20 cellular contexts compared by ENCODE assay signal in genomic region chr2:122210898-122211605, GRCh38.
"Had no signal": no experiment of that assay in that cellular context is flagged by ENCODE, and none has a peak within 500 bp of the region (broad histone marks: within the 10 kb centered on the region; RNA-seq: fewer than 3 reads in every experiment).

No MANE protein-coding gene starts in this region.

- H3K4me1 ChIP-seq: foreskin keratinocyte, upper lobe of left lung had no signal

- H3K27me3 Mint-ChIP-seq: activated B cell treated with CpG ODN at 0.5 μM for 24 hours had no signal

- H3K9me3 ChIP-seq: upper lobe of left lung had no signal

- H3K4me3 Mint-ChIP-seq: activated B cell treated with CpG ODN at 0.5 μM for 24 hours; activated CD8-positive, alpha-beta T cell treated with anti-CD3 and anti-CD28 coated beads, Interleukin-2, amount 10 ng/mL, durations not matched to agents 7 days and 5 days; activated naive CD8-positive, alpha-beta T cell treated with anti-CD3 and anti-CD28 coated beads for 36 hours; natural killer cell had no signal

- DNase-seq: activated B cell treated with CpG ODN at 0.5 μM for 24 hours; activated CD4-positive, alpha-beta T cell treated with anti-CD3 and anti-CD28 coated beads for 48 hours; activated CD8-positive, alpha-beta memory T cell treated with anti-CD3 and anti-CD28 coated beads, Interleukin-2, amount 50 U/mL, for 4 hours; activated CD8-positive, alpha-beta T cell treated with anti-CD3 and anti-CD28 coated beads, Interleukin-2, amount 10 ng/mL, durations not matched to agents 7 days and 5 days; activated naive CD8-positive, alpha-beta T cell treated with anti-CD3 and anti-CD28 coated beads for 36 hours; amygdala; cortex of kidney; effector CD4-positive, alpha-beta T cell; foreskin keratinocyte; glutamatergic neuron; hypothalamus; mesendoderm; natural killer cell; nucleus accumbens; right cardiac atrium; stimulated activated CD4-positive, alpha-beta T cell treated with anti-CD3 and anti-CD28 coated beads, Interleukin-4, amount 100 ng/mL, for 4 hours; stimulated activated CD8-positive, alpha-beta memory T cell treated with anti-CD3 and anti-CD28 coated beads, Interleukin-4, amount 100 ng/mL, for 48 hours; stimulated activated naive CD8-positive, alpha-beta T cell treated with anti-CD3 and anti-CD28 coated beads, Interleukin-15, Interleukin-2, amounts not matched to agents 100 U/mL and 50 U/mL, for 24 hours; upper lobe of left lung had no signal

- H3K4me2 ChIP-seq: smooth muscle cell had no signal

- H3K27me3 ChIP-seq: foreskin keratinocyte, upper lobe of left lung had no signal

- H3K4me3 ChIP-seq: smooth muscle cell, upper lobe of left lung had no signal

- ATAC-seq: activated CD8-positive, alpha-beta T cell treated with anti-CD3 and anti-CD28 coated beads, Interleukin-2, amount 10 ng/mL, durations not matched to agents 7 days and 5 days; foreskin keratinocyte; natural killer cell; right cardiac atrium; stimulated activated naive CD8-positive, alpha-beta T cell treated with anti-CD3 and anti-CD28 coated beads, Interleukin-15, Interleukin-2, amounts not matched to agents 100 U/mL and 50 U/mL, for 24 hours had no signal

- H3K27ac ChIP-seq: foreskin keratinocyte, upper lobe of left lung had no signal

- H3K27ac Mint-ChIP-seq: activated B cell treated with CpG ODN at 0.5 μM for 24 hours; activated CD8-positive, alpha-beta T cell treated with anti-CD3 and anti-CD28 coated beads, Interleukin-2, amount 10 ng/mL, durations not matched to agents 7 days and 5 days; activated naive CD8-positive, alpha-beta T cell treated with anti-CD3 and anti-CD28 coated beads for 36 hours; natural killer cell had no signal

- H3K36me3 Mint-ChIP-seq: activated naive CD8-positive, alpha-beta T cell treated with anti-CD3 and anti-CD28 coated beads for 36 hours; natural killer cell had no signal

- H3K4me1 Mint-ChIP-seq: activated B cell treated with CpG ODN at 0.5 μM for 24 hours; activated naive CD8-positive, alpha-beta T cell treated with anti-CD3 and anti-CD28 coated beads for 36 hours; natural killer cell had no signal

- H3K36me3 ChIP-seq: upper lobe of left lung had no signal
